Comparison of ENCODE assay signal across 1 cellular context in the genomic region with DNA sequence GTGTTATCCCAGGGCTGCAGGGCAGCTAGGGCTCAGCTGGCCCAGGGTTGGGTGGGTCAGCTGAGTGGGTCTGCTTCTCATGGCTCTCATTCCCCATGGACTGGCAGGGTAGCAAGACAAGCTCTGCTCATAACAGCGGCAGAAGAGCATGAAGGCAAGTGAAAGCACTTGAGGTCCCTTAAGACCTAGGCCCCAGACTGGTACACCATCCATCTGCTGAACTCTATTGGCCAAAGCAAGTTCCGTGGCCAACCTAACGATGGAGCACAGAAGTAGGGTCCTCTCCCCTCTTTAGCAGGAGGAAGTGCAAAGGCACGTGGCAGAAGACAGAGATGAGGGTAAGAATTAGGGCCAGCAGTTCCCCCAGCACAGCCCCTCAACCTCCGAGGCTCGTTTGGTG.
TF ChIP-seq lines count a peak whose summit lies in the region.

No MANE protein-coding gene starts in this region.

TF ChIP-seq in H1, 55 proteins besides CTCF, POLR2A, EP300 and RAD21:
- TF ChIP-seq HDAC2 (IDR thresholded peaks at IDR 0.05; ENCODE audit: borderline replicate concordance in 1 of 2, low read depth in 2 of 2, low read length in 2 of 2) (no peak), KDM4A (IDR thresholded peaks at IDR 0.05; ENCODE audit: low read depth, low read length, severe bottlenecking) (no peak), CTBP2 (IDR thresholded peaks at IDR 0.05; ENCODE audit: borderline replicate concordance, insufficient read depth, insufficient read length, low read length) (no peak), BACH1 (IDR thresholded peaks at IDR 0.05; ENCODE audit: low read length) (no peak), GABPA (IDR thresholded peaks at IDR 0.05; ENCODE audit: borderline replicate concordance, insufficient read depth, low read length) (no peak), RXRA (IDR thresholded peaks at IDR 0.05; ENCODE audit: insufficient read depth, low read depth, low read length) (no peak), TAF1 (IDR thresholded peaks at IDR 0.05; ENCODE audit: low read depth, low read length) (no peak), ASH2L (IDR thresholded peaks at IDR 0.05; ENCODE audit: low read length) (no peak)
TF ChIP-seq in H1: peak in this region for 0.
